Comparison of ENCODE assay signal across 18 cellular contexts in the genomic region with DNA sequence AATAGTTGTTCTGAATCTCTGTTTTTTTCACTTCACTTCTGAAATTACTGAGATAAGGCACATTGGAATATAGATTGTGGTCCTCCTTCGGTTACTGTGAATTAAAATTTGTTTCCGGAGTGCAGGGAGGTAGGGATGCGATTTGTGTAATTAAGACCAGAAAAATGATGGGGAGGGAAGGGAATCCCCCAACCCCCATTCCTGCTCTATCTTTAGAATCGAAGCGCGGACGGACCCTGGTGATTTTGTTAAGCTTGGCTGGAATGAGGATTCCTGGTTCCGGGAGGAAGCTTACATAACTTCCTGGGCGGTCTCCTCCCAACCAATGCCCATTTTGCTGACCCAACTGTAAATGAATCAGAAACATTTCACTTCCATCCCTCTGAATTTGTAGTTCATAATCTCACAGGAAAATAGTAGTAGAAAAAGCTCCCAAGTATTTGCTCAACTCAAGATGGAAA.
DNase-seq lines count a peak whose midpoint lies in the region; ATAC-seq, FAIRE-seq and TF ChIP-seq lines count a peak whose summit lies in the region.
"Had no signal": no experiment of that assay in that cellular context is flagged by ENCODE, and none has a peak within 500 bp of the region (broad histone marks: within the 10 kb centered on the region; RNA-seq: fewer than 3 reads in every experiment).

No MANE protein-coding gene starts in this region.

- no peak for TF ChIP-seq EP300 in A549 (IDR thresholded peaks at IDR 0.05)

- peaks cover 0 to 8% of the 10 kb centered on the region in 2 donors for H3K36me3 Mint-ChIP-seq in activated naive CD4-positive, alpha-beta T cell treated with anti-CD3 and anti-CD28 coated beads, Interleukin-2, amount 50 U/mL, for 72 hours
- no peaks in the 10 kb centered on the region for H3K36me3 Mint-ChIP-seq in activated CD4-positive, alpha-beta memory T cell treated with anti-CD3 and anti-CD28 coated beads, Interleukin-2, amount 10 ng/mL, durations not matched to agents 7 days and 5 days (ENCODE audit: low read depth)
- H3K36me3 Mint-ChIP-seq: activated naive CD8-positive, alpha-beta T cell treated with anti-CD3 and anti-CD28 coated beads, Interleukin-2, amount 10 ng/mL, durations not matched to agents 7 days and 5 days had no signal

- H3K27me3 ChIP-seq in IMR-90 (ENCODE audit: control insufficient read depth, insufficient read depth, low read length) = no peaks in the 10 kb centered on the region
- H3K27me3 ChIP-seq in keratinocyte (ENCODE audit: control insufficient read depth, extremely low read depth, insufficient read depth, low read length) = no peaks in the 10 kb centered on the region
- no peaks in the 10 kb centered on the region for H3K27me3 ChIP-seq in thyroid gland

- in situ Hi-C loops in IMR-90 (cut with MboI; ENCODE audit: low sequenced_read_pairs) = no loop called here

- H3K9ac ChIP-seq in IMR-90 (ENCODE audit: low read depth, low read length) = no peak overlapping the region
- H3K9ac ChIP-seq in keratinocyte (ENCODE audit: control insufficient read depth, extremely low read depth, insufficient read depth, low read length) = no peak overlapping the region

- BruUV-seq in IMR-90 (replicated peaks; lab: Mats Ljungman, UMichigan) = no TSS peak

- H3K36me3 ChIP-seq in IMR-90 (ENCODE audit: control insufficient read depth, insufficient read depth, low read length) (no peaks in the 10 kb centered on the region), keratinocyte (ENCODE audit: control insufficient read depth in 2 of 2, extremely low read depth in 1 of 2, insufficient read depth in 2 of 2, low read length in 2 of 2) (no peaks in the 10 kb centered on the region), thyroid gland (no peaks in the 10 kb centered on the region)
- H3K36me3 ChIP-seq: heart right ventricle, thoracic aorta had no signal

- H3K79me2 ChIP-seq in keratinocyte (ENCODE audit: control insufficient read depth, insufficient read depth, low read length) = no peaks in the 10 kb centered on the region

- H3K9me1 ChIP-seq in IMR-90 (ENCODE audit: insufficient read depth, low read length) = peaks cover 6% of the 10 kb centered on the region; the same call in 1 of the 2 replicates
- no peaks in the 10 kb centered on the region for H3K9me1 ChIP-seq in keratinocyte (ENCODE audit: control insufficient read depth, extremely low read depth, insufficient read depth, low read length)

- WGBS in A549 (ENCODE audit: missing lambda C conversion rate) = 72% methylated on average over 9 of the region's 9 CpGs
- no CpG with 5 or more reads among the region's 9 CpGs for WGBS in IMR-90 (ENCODE audit: extremely low coverage in 2 of 2, insufficient read length in 1 of 2), 2 experiments
- 69 to 74% methylated on average over 8 to 9 of the region's 9 CpGs for WGBS in thyroid gland, 2 donors

- H2BK5ac ChIP-seq in IMR-90 (ENCODE audit: low read depth, low read length, poor library complexity, severe bottlenecking) = no peak overlapping the region

- H3K9me3 ChIP-seq in A549 (peaks cover 25% of the 10 kb centered on the region; the same call in 2 of the 3 replicates), IMR-90 (ENCODE audit: control insufficient read depth, insufficient read depth, low read length) (no peaks in the 10 kb centered on the region), keratinocyte (ENCODE audit: control insufficient read depth, low read depth, low read length) (no peaks in the 10 kb centered on the region), thyroid gland (no peaks in the 10 kb centered on the region)
- H3K9me3 ChIP-seq: thoracic aorta had no signal

- H3K9me3 Mint-ChIP-seq in activated naive CD4-positive, alpha-beta T cell treated with anti-CD3 and anti-CD28 coated beads, Interleukin-2, amount 50 U/mL, for 72 hours = peaks cover 22 to 33% of the 10 kb centered on the region in 2 donors
- peaks cover 11% of the 10 kb centered on the region for H3K9me3 Mint-ChIP-seq in activated CD4-positive, alpha-beta memory T cell treated with anti-CD3 and anti-CD28 coated beads, Interleukin-2, amount 10 ng/mL, durations not matched to agents 7 days and 5 days

- no peaks in the 10 kb centered on the region for H3K4me1 Mint-ChIP-seq in activated CD4-positive, alpha-beta memory T cell treated with anti-CD3 and anti-CD28 coated beads, Interleukin-2, amount 10 ng/mL, durations not matched to agents 7 days and 5 days
- H3K4me1 Mint-ChIP-seq: activated naive CD8-positive, alpha-beta T cell treated with anti-CD3 and anti-CD28 coated beads, Interleukin-2, amount 10 ng/mL, durations not matched to agents 7 days and 5 days had no signal

- DNase-seq in A549 (ENCODE audit: low read depth in 1 of 2, low spot score in 1 of 2) (no peak), IMR-90 (no peak), keratinocyte (ENCODE audit: low read depth, low spot score) (no peak), SKM-1 treated with dmso at 0.1 percent for 144 hours (lab: John Stamatoyannopoulos, UW; ENCODE audit: unreplicated experiment) (no peak), thyroid gland (no peak)
- DNase-seq in activated naive CD4-positive, alpha-beta T cell treated with anti-CD3 and anti-CD28 coated beads, Interleukin-2, amount 50 U/mL, for 72 hours (ENCODE audit: low spot score in 2 of 2) = no peak
- no peak for DNase-seq in activated CD4-positive, alpha-beta memory T cell treated with anti-CD3 and anti-CD28 coated beads, Interleukin-2, amount 10 ng/mL, durations not matched to agents 7 days and 5 days
- DNase-seq: activated CD4-positive, alpha-beta T cell treated with anti-CD3 and anti-CD28 coated beads for 48 hours; activated naive CD8-positive, alpha-beta T cell treated with anti-CD3 and anti-CD28 coated beads, Interleukin-2, amount 10 ng/mL, durations not matched to agents 7 days and 5 days; GF-D8; heart right ventricle; left cardiac atrium; MM.1S; NCI-H2029 treated with DMSO at 0.1 percent for 48 hours; NCI-H526 treated with DMSO at 0.1 percent for 48 hours; stimulated activated CD4-positive, alpha-beta T cell treated with anti-CD3 and anti-CD28 coated beads, Interleukin-15, amount 100 ng/mL, for 24 hours had no signal

- H4K91ac ChIP-seq in IMR-90 (ENCODE audit: insufficient read depth, low read depth, low read length) = peak overlapping the region; percentile 70

- H3K23ac ChIP-seq in IMR-90 (ENCODE audit: low read depth, low read length) = no peak overlapping the region

- FAIRE-seq in A549 (lab: Jason Lieb, UNC) (no peak), keratinocyte (lab: Jason Lieb, UNC) (no peak)

- no peak for ATAC-seq in A549
- ATAC-seq in IMR-90 (ENCODE audit: low read depth) = peak; percentile 28; the same call in 1 of the 2 replicates
- no peak for ATAC-seq in activated naive CD4-positive, alpha-beta T cell treated with anti-CD3 and anti-CD28 coated beads, Interleukin-2, amount 50 U/mL, for 72 hours
- ATAC-seq: heart right ventricle, left cardiac atrium had no signal

- dilution Hi-C loops in IMR-90 (cut with HindIII; ENCODE audit: low sequenced_read_pairs, unreplicated experiment) = no loop called here
- dilution Hi-C loops in keratinocyte (cut with MboI; ENCODE audit: extremely low pct_ligation_motif_present, low sequenced_read_pairs) = no loop called here

- no peak overlapping the region for H3K56ac ChIP-seq in IMR-90 (ENCODE audit: extremely low read depth, insufficient read depth, low read length)

- H3K27ac ChIP-seq in A549 (peak overlapping the region in 1 of 2 experiments; percentile 29; a peak in 2 of 6 replicates), IMR-90 (ENCODE audit: insufficient read depth, low read length) (peak overlapping the region; percentile 1; the same call in 1 of the 2 replicates), angular gyrus (ENCODE audit: low read depth, low read length) (peak overlapping the region; percentile 71), keratinocyte (ENCODE audit: control insufficient read depth, insufficient read depth, low read length) (no peak overlapping the region), thyroid gland (no peak overlapping the region)
- H3K27ac ChIP-seq: heart right ventricle, thoracic aorta had no signal

- H3K4me3 Mint-ChIP-seq in activated CD4-positive, alpha-beta memory T cell treated with anti-CD3 and anti-CD28 coated beads, Interleukin-2, amount 10 ng/mL, durations not matched to agents 7 days and 5 days = no peak overlapping the region
- H3K4me3 Mint-ChIP-seq: activated naive CD8-positive, alpha-beta T cell treated with anti-CD3 and anti-CD28 coated beads, Interleukin-2, amount 10 ng/mL, durations not matched to agents 7 days and 5 days had no signal

- H3K4me3 ChIP-seq in A549 (no peak overlapping the region), IMR-90 (ENCODE audit: insufficient read depth, low read depth, low read length) (no peak overlapping the region), keratinocyte (ENCODE audit: control insufficient read depth in 2 of 3, extremely low read depth in 1 of 3, insufficient read depth in 2 of 3, low read depth in 1 of 3, low read length in 3 of 3) (no peak overlapping the region), thyroid gland (replicated peaks in 1 of 3) (no peak overlapping the region)
- H3K4me3 ChIP-seq: heart right ventricle, thoracic aorta had no signal

- H4K5ac ChIP-seq in IMR-90 (ENCODE audit: low read depth, low read length) = peak overlapping the region; percentile 26; the same call in 1 of the 2 replicates

- H3K4ac ChIP-seq in IMR-90 (ENCODE audit: low read depth, low read length) = peak overlapping the region; percentile 87

- no peaks in the 10 kb centered on the region for H3K79me1 ChIP-seq in IMR-90 (ENCODE audit: low read depth in 1 of 2, low read length in 2 of 2)

- intact Hi-C loops in IMR-90 (cut with micrococcal nuclease) = no loop called here
- intact Hi-C loops in thyroid gland (cut with DNase I) = no loop called here

- TF ChIP-seq CTCF in A549 (IDR thresholded peaks at IDR 0.05) (no peak), IMR-90 (conservative IDR thresholded peaks at IDR 0.05; ENCODE audit: low read depth, low read length) (no peak), keratinocyte (optimal IDR thresholded peaks at IDR 0.05 in 1 of 3, IDR thresholded peaks at IDR 0.05 in 1 of 3, conservative IDR thresholded peaks at IDR 0.05 in 1 of 3; ENCODE audit: extremely low read depth in 1 of 3, insufficient read depth in 2 of 3, low read length in 3 of 3) (no peak), thyroid gland (IDR thresholded peaks at IDR 0.05) (no peak)

- H3K27ac Mint-ChIP-seq in activated naive CD4-positive, alpha-beta T cell treated with anti-CD3 and anti-CD28 coated beads, Interleukin-2, amount 50 U/mL, for 72 hours = no peak overlapping the region
- H3K27ac Mint-ChIP-seq in activated CD4-positive, alpha-beta memory T cell treated with anti-CD3 and anti-CD28 coated beads, Interleukin-2, amount 10 ng/mL, durations not matched to agents 7 days and 5 days = no peak overlapping the region
- H3K27ac Mint-ChIP-seq: activated naive CD8-positive, alpha-beta T cell treated with anti-CD3 and anti-CD28 coated beads, Interleukin-2, amount 10 ng/mL, durations not matched to agents 7 days and 5 days had no signal

- POLR2A ChIA-PET in A549 (lab: Yijun Ruan, JAX) = no interaction called here
- POLR2A ChIA-PET in IMR-90 (lab: Charles Lee; ENCODE audit: unreplicated experiment) = no interaction called here
- POLR2A ChIA-PET in activated CD4-positive, alpha-beta memory T cell treated with anti-CD3 and anti-CD28 coated beads, Interleukin-2, amount 10 ng/mL, durations not matched to agents 7 days and 5 days (lab: Charles Lee) = no interaction called here

- no peak for TF ChIP-seq POLR2A in A549 (IDR thresholded peaks at IDR 0.05; ENCODE audit: low read length)
- no peak for TF ChIP-seq POLR2A in IMR-90 (IDR thresholded peaks at IDR 0.05; ENCODE audit: low read depth, low read length)
- no peak for TF ChIP-seq POLR2A in thyroid gland (IDR thresholded peaks at IDR 0.05)

- H4K8ac ChIP-seq in IMR-90 (ENCODE audit: low read depth in 2 of 2, low read length in 2 of 2) = peak overlapping the region; percentile 39 to 70; a peak in 3 of 4 replicates

- H3K27me3 Mint-ChIP-seq in activated CD4-positive, alpha-beta memory T cell treated with anti-CD3 and anti-CD28 coated beads, Interleukin-2, amount 10 ng/mL, durations not matched to agents 7 days and 5 days = no peaks in the 10 kb centered on the region
- H3K27me3 Mint-ChIP-seq: activated naive CD8-positive, alpha-beta T cell treated with anti-CD3 and anti-CD28 coated beads, Interleukin-2, amount 10 ng/mL, durations not matched to agents 7 days and 5 days had no signal

- peak overlapping the region; percentile 53; the same call in 1 of the 2 replicates for H2BK20ac ChIP-seq in IMR-90 (ENCODE audit: low read depth, low read length)

- H2AFZ ChIP-seq in IMR-90 (replicated peaks; ENCODE audit: low read length, poor library complexity) (no peak overlapping the region), keratinocyte (ENCODE audit: control insufficient read depth, low read length) (no peak overlapping the region)

- H4K20me1 ChIP-seq in IMR-90 (ENCODE audit: insufficient read depth, low read length) = no peaks in the 10 kb centered on the region
- no peaks in the 10 kb centered on the region for H4K20me1 ChIP-seq in keratinocyte (ENCODE audit: control insufficient read depth, extremely low read depth, insufficient read depth, low read length)

- peak overlapping the region; percentile 24 for H3K18ac ChIP-seq in IMR-90 (ENCODE audit: low read depth, low read length)

- H2AK9ac ChIP-seq in IMR-90 (replicated peaks; ENCODE audit: low read depth, low read length, poor library complexity) = no peak overlapping the region

- H2AK5ac ChIP-seq in IMR-90 (ENCODE audit: low read depth, low read length) = no peak overlapping the region

- peak overlapping the region; percentile 56 for H3K4me2 ChIP-seq in A549
- no peak overlapping the region; the same call in 1 of the 2 replicates for H3K4me2 ChIP-seq in IMR-90 (ENCODE audit: low read depth, low read length)
- peak overlapping the region; percentile 82 for H3K4me2 ChIP-seq in keratinocyte (ENCODE audit: control insufficient read depth, extremely low read depth, insufficient read depth, low read depth, low read length)

- H2BK120ac ChIP-seq in IMR-90 (ENCODE audit: low read depth, low read length) = peak overlapping the region; percentile 77

- H2BK15ac ChIP-seq in IMR-90 (ENCODE audit: low read depth, low read length) = 0 out of 3 replicates have a peak overlapping the region, but pooled peaks have one; percentile 23

- TF ChIP-seq RAD21 in A549 (conservative IDR thresholded peaks at IDR 0.05 in 1 of 2, IDR thresholded peaks at IDR 0.05 in 1 of 2) = no peak
- TF ChIP-seq RAD21 in IMR-90 (IDR thresholded peaks at IDR 0.05; ENCODE audit: low read length) = no peak

- H3K4me1 ChIP-seq in A549 (peaks cover 8% of the 10 kb centered on the region; the same call in 1 of the 3 replicates), IMR-90 (ENCODE audit: control insufficient read depth, insufficient read depth, low read length) (peaks cover 10% of the 10 kb centered on the region), keratinocyte (ENCODE audit: control insufficient read depth, extremely low read depth, insufficient read depth, low read length) (peaks cover 12% of the 10 kb centered on the region), thyroid gland (no peaks in the 10 kb centered on the region)
- H3K4me1 ChIP-seq: heart right ventricle had no signal

- CTCF ChIA-PET in A549 (lab: Yijun Ruan, JAX) = interaction anchor here (1.0 to 1.9 kb wide), 3 partner anchors 9 to 85 kb away, joined by 3 to 7 read pairs (median 5); no protein-coding TSS in a partner anchor
- CTCF ChIA-PET in IMR-90 (lab: Yijun Ruan, JAX) = no interaction called here
- CTCF ChIA-PET in activated CD4-positive, alpha-beta memory T cell treated with anti-CD3 and anti-CD28 coated beads, Interleukin-2, amount 10 ng/mL, durations not matched to agents 7 days and 5 days (lab: Charles Lee) = no interaction called here

- no peak overlapping the region; the same call in 1 of the 2 replicates for H3K14ac ChIP-seq in IMR-90 (replicated peaks; ENCODE audit: low read depth, low read length)

Comparison
In these comparisons a context has a peak if more than half of its experiments do, and no peak if none do; other contexts are left out.
1. H3K27ac ChIP-seq: peak in IMR-90 (single experiment) and angular gyrus (single experiment); none in keratinocyte (single experiment) and thyroid gland (0 of 3).